Comparison of ENCODE assay signal across 1 cellular context in genomic region chr4:166386491-166387367, GRCh38.
TF ChIP-seq lines count a peak whose summit lies in the region.

No MANE protein-coding gene starts in this region.

TF ChIP-seq in SK-N-SH treated with all-trans-retinoic acid at 6 μM for 48 hours, 23 proteins besides CTCF, POLR2A, EP300 and RAD21 (continued from another document):
- TF ChIP-seq POU6F1 (CRISPR knock-in tag; IDR thresholded peaks at IDR 0.05; ENCODE audit: borderline replicate concordance, low read depth) (no peak), ESRRG (CRISPR knock-in tag; IDR thresholded peaks at IDR 0.05) (no peak), ZC3H10 (CRISPR knock-in tag; IDR thresholded peaks at IDR 0.05) (no peak), ZFP3 (CRISPR knock-in tag; IDR thresholded peaks at IDR 0.05) (no peak), PATZ1 (CRISPR knock-in tag; IDR thresholded peaks at IDR 0.05; ENCODE audit: borderline replicate concordance) (no peak)
TF ChIP-seq in SK-N-SH treated with all-trans-retinoic acid at 6 μM for 48 hours: peak in this region for 0.
